Comparison of ENCODE assay signal across 17 cellular contexts in genomic region chr10:48776005-48776522, GRCh38.
DNase-seq lines count a peak whose midpoint lies in the region; ATAC-seq and TF ChIP-seq lines count a peak whose summit lies in the region.
"Had no signal": no experiment of that assay in that cellular context is flagged by ENCODE, and none has a peak within 500 bp of the region (broad histone marks: within the 10 kb centered on the region; RNA-seq: fewer than 3 reads in every experiment).

No MANE protein-coding gene starts in this region.

- H3K27me3 Mint-ChIP-seq in activated naive CD8-positive, alpha-beta T cell treated with anti-CD3 and anti-CD28 coated beads, Interleukin-2, amount 50 U/mL, for 24 hours = no peaks in the 10 kb centered on the region
- no peaks in the 10 kb centered on the region for H3K27me3 Mint-ChIP-seq in activated naive CD8-positive, alpha-beta T cell treated with anti-CD3 and anti-CD28 coated beads for 36 hours
- no peaks in the 10 kb centered on the region for H3K27me3 Mint-ChIP-seq in osteocyte (ENCODE audit: unreplicated experiment)

- no peak for TF ChIP-seq CTCF in esophagus muscularis mucosa (IDR thresholded peaks at IDR 0.05)
- no peak for TF ChIP-seq CTCF in osteocyte (IDR thresholded peaks at IDR 0.05)

- WGBS in esophagus muscularis mucosa = 90% methylated on average over 5 of the region's 5 CpGs

- intact Hi-C loops in esophagus muscularis mucosa (cut with DNase I) = no loop called here
- intact Hi-C loops in sciatic nerve (cut with DNase I) = no loop called here
- intact Hi-C loops in left cardiac atrium (cut with DNase I) = no loop called here

- no peak for ATAC-seq in activated naive CD8-positive, alpha-beta T cell treated with anti-CD3 and anti-CD28 coated beads, Interleukin-2, amount 50 U/mL, for 24 hours
- no peak for ATAC-seq in GM21515 (IDR thresholded peaks at IDR 0.05; ENCODE audit: unreplicated experiment)
- no peak for ATAC-seq in sciatic nerve
- no peak for ATAC-seq in left cardiac atrium
- ATAC-seq: CD8-positive, alpha-beta T cell; HepG2 had no signal

- no peak overlapping the region for H3K4me3 Mint-ChIP-seq in activated naive CD8-positive, alpha-beta T cell treated with anti-CD3 and anti-CD28 coated beads, Interleukin-2, amount 50 U/mL, for 24 hours
- no peak overlapping the region for H3K4me3 Mint-ChIP-seq in activated naive CD8-positive, alpha-beta T cell treated with anti-CD3 and anti-CD28 coated beads for 36 hours
- no peak overlapping the region for H3K4me3 Mint-ChIP-seq in osteocyte (ENCODE audit: unreplicated experiment)
- H3K4me3 Mint-ChIP-seq: CD8-positive, alpha-beta T cell; HFFc6 had no signal

- no peak for TF ChIP-seq POLR2A in esophagus muscularis mucosa (IDR thresholded peaks at IDR 0.05; ENCODE audit: low read depth)

- no peaks in the 10 kb centered on the region for H3K36me3 Mint-ChIP-seq in activated naive CD8-positive, alpha-beta T cell treated with anti-CD3 and anti-CD28 coated beads, Interleukin-2, amount 50 U/mL, for 24 hours (ENCODE audit: low read depth)
- H3K36me3 Mint-ChIP-seq in activated naive CD8-positive, alpha-beta T cell treated with anti-CD3 and anti-CD28 coated beads for 36 hours = no peaks in the 10 kb centered on the region
- no peaks in the 10 kb centered on the region for H3K36me3 Mint-ChIP-seq in osteocyte (ENCODE audit: unreplicated experiment)
- H3K36me3 Mint-ChIP-seq: CD8-positive, alpha-beta T cell had no signal

- DNase-seq in activated naive CD8-positive, alpha-beta T cell treated with anti-CD3 and anti-CD28 coated beads, Interleukin-2, amount 50 U/mL, for 24 hours = no peak
- DNase-seq in activated naive CD8-positive, alpha-beta T cell treated with anti-CD3 and anti-CD28 coated beads for 36 hours = no peak
- DNase-seq in esophagus muscularis mucosa (ENCODE audit: extremely low spot score) = peak; percentile 84
- DNase-seq in osteocyte (ENCODE audit: extremely low spot score, unreplicated experiment) = peak; percentile 78
- DNase-seq in sciatic nerve (ENCODE audit: low spot score) = no peak
- no peak for DNase-seq in left cardiac atrium
- DNase-seq: BE2C; CD8-positive, alpha-beta T cell; COR-L47; DMS153; DMS79 treated with DMSO at 0.1 percent for 48 hours; EL; HCEC 1CT; HFFc6 had no signal

- peak overlapping the region; percentile 23 for H3K27ac Mint-ChIP-seq in activated naive CD8-positive, alpha-beta T cell treated with anti-CD3 and anti-CD28 coated beads, Interleukin-2, amount 50 U/mL, for 24 hours
- no peak overlapping the region for H3K27ac Mint-ChIP-seq in activated naive CD8-positive, alpha-beta T cell treated with anti-CD3 and anti-CD28 coated beads for 36 hours
- H3K27ac Mint-ChIP-seq in osteocyte (ENCODE audit: unreplicated experiment) = no peak overlapping the region
- H3K27ac Mint-ChIP-seq: CD8-positive, alpha-beta T cell; HFFc6 had no signal

- no peak overlapping the region for H3K27ac ChIP-seq in esophagus muscularis mucosa (replicated peaks in 1 of 4)
- H3K27ac ChIP-seq: C4-2B had no signal

- no peak for TF ChIP-seq EP300 in esophagus muscularis mucosa (IDR thresholded peaks at IDR 0.05)

- no peaks in the 10 kb centered on the region for H3K9me3 ChIP-seq in esophagus muscularis mucosa
- H3K9me3 ChIP-seq: BE2C had no signal

- no peaks in the 10 kb centered on the region for H3K9me3 Mint-ChIP-seq in activated naive CD8-positive, alpha-beta T cell treated with anti-CD3 and anti-CD28 coated beads, Interleukin-2, amount 50 U/mL, for 24 hours
- no peaks in the 10 kb centered on the region for H3K9me3 Mint-ChIP-seq in activated naive CD8-positive, alpha-beta T cell treated with anti-CD3 and anti-CD28 coated beads for 36 hours
- no peaks in the 10 kb centered on the region for H3K9me3 Mint-ChIP-seq in osteocyte (ENCODE audit: unreplicated experiment)
- H3K9me3 Mint-ChIP-seq: CD8-positive, alpha-beta T cell; HFFc6 had no signal

- H3K36me3 ChIP-seq in esophagus muscularis mucosa = no peaks in the 10 kb centered on the region
- H3K36me3 ChIP-seq: BE2C had no signal

- H3K4me1 ChIP-seq in esophagus muscularis mucosa = no peaks in the 10 kb centered on the region
- H3K4me1 ChIP-seq: BE2C had no signal

- H3K27me3 ChIP-seq in esophagus muscularis mucosa = no peaks in the 10 kb centered on the region

- H3K4me1 Mint-ChIP-seq in activated naive CD8-positive, alpha-beta T cell treated with anti-CD3 and anti-CD28 coated beads, Interleukin-2, amount 50 U/mL, for 24 hours = no peaks in the 10 kb centered on the region
- H3K4me1 Mint-ChIP-seq in activated naive CD8-positive, alpha-beta T cell treated with anti-CD3 and anti-CD28 coated beads for 36 hours = no peaks in the 10 kb centered on the region
- H3K4me1 Mint-ChIP-seq in osteocyte (ENCODE audit: unreplicated experiment) = no peaks in the 10 kb centered on the region

- H3K4me3 ChIP-seq in esophagus muscularis mucosa = no peak overlapping the region

Comparison
In these comparisons a context has a peak if more than half of its experiments do, and no peak if none do; other contexts are left out.
1. DNase-seq: peak in esophagus muscularis mucosa (single experiment) and osteocyte (single experiment); none in activated naive CD8-positive, alpha-beta T cell treated with anti-CD3 and anti-CD28 coated beads, Interleukin-2, amount 50 U/mL, for 24 hours (single experiment), activated naive CD8-positive, alpha-beta T cell treated with anti-CD3 and anti-CD28 coated beads for 36 hours (single experiment), sciatic nerve (single experiment) and left cardiac atrium (single experiment).